Comparison of ENCODE assay signal across 10 cellular contexts in the genomic region with DNA sequence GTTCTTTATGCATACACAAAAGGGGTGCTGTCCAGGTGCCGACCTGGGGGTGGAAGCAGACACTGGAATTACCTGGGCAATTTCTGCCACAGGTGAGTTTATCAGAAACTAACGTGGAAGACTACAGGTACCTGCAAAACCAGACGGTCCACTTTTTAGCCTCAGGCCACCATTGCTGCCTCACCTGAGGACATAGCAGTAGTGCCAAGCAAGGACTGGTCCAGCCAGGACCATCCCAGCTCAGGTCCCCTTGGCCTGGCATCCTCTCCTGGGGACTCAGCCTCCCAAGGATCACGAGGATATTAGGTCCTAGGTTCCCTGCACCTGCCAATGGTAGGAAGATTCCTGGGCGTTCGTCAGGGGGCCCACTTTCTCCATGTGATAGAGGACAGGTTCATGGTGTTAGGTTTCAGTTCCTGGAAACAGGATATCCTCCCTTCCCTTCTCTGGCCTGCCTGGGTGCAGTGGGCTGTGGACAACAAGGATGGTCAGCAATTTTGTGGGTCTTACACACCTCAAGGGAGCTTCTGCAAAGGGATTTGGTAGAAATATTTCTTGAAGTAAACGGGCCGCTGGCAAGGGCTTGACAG.
A peak's percentile ranks its signal among the peaks of the same experiment; 100 is the strongest.
DNase-seq lines count a peak whose midpoint lies in the region; ATAC-seq and TF ChIP-seq lines count a peak whose summit lies in the region.
"Had no signal": no experiment of that assay in that cellular context is flagged by ENCODE, and none has a peak within 500 bp of the region (broad histone marks: within the 10 kb centered on the region; RNA-seq: fewer than 3 reads in every experiment).

No MANE protein-coding gene starts in this region.

- POLR2A ChIA-PET in PC-9 (lab: Charles Lee; ENCODE audit: unreplicated experiment) (no interaction called here), A673 (lab: Charles Lee; ENCODE audit: low non-redundant PET) (no interaction called here)

- peak overlapping the region; percentile 52 for H4K91ac ChIP-seq in mesenchymal stem cell (ENCODE audit: low read length)

- H3K27ac ChIP-seq in BLaER1 (no peak overlapping the region; the same call in 1 of the 2 replicates), PC-9 (no peak overlapping the region), mesenchymal stem cell (ENCODE audit: low read length, poor library complexity, severe bottlenecking) (no peak overlapping the region), A673 (ENCODE audit: low read depth, low read length, poor library complexity, severe bottlenecking) (no peak overlapping the region)

- H3K4ac ChIP-seq in mesenchymal stem cell (ENCODE audit: low read depth in 1 of 2, low read length in 2 of 2): no peak overlapping the region

- peak overlapping the region in 1 of 2 experiments; percentile 23 for H2BK12ac ChIP-seq in mesenchymal stem cell (ENCODE audit: low read length in 2 of 2)

- H3K4me2 ChIP-seq in BLaER1 (peak overlapping the region; percentile 78), PC-9 (peak overlapping the region; percentile 74), mesenchymal stem cell (ENCODE audit: low read length, poor library complexity, severe bottlenecking) (no peak overlapping the region)

- CTCF ChIA-PET in PC-9 (lab: Charles Lee) (no interaction called here), A673 (lab: Charles Lee) (no interaction called here)

- H2BK120ac ChIP-seq in mesenchymal stem cell (ENCODE audit: low read depth, low read length): peak overlapping the region; percentile 0

- no peak overlapping the region for H3K14ac ChIP-seq in mesenchymal stem cell (ENCODE audit: low read length in 2 of 2)

- H2AFZ ChIP-seq in PC-9 (no peak overlapping the region), mesenchymal stem cell (ENCODE audit: low read depth, low read length) (no peak overlapping the region)

- H3K27me3 ChIP-seq in BLaER1 (no peaks in the 10 kb centered on the region), PC-9 (ENCODE audit: insufficient read depth, low read depth) (peaks cover 30% of the 10 kb centered on the region), mesenchymal stem cell (ENCODE audit: control insufficient read depth in 1 of 2, insufficient read depth in 1 of 2, low read length in 2 of 2) (peaks cover 0 to 11% of the 10 kb centered on the region in 2 experiments), A673 (replicated peaks; ENCODE audit: insufficient read depth, low read depth, low read length, poor library complexity) (no peaks in the 10 kb centered on the region)

- H3K36me3 ChIP-seq in BLaER1 (no peaks in the 10 kb centered on the region), PC-9 (ENCODE audit: low read depth) (no peaks in the 10 kb centered on the region), mesenchymal stem cell (ENCODE audit: control insufficient read depth in 1 of 2, insufficient read depth in 2 of 2, low read depth in 1 of 2, low read length in 2 of 2) (no peaks in the 10 kb centered on the region), A673 (ENCODE audit: insufficient read depth, low read length, poor library complexity, severe bottlenecking) (no peaks in the 10 kb centered on the region)

- no peak overlapping the region for H3K4me3 ChIP-seq in BLaER1
- peak overlapping the region; percentile 35; the same call in 1 of the 2 replicates for H3K4me3 ChIP-seq in PC-9
- H3K4me3 ChIP-seq in mesenchymal stem cell (ENCODE audit: insufficient read depth in 1 of 2, low read depth in 1 of 2, low read length in 2 of 2): peak overlapping the region in 1 of 2 experiments; percentile 19
- H3K4me3 ChIP-seq in A673 (ENCODE audit: low read depth, low read length, poor library complexity, severe bottlenecking): no peak overlapping the region

- H3K18ac ChIP-seq in mesenchymal stem cell (ENCODE audit: low read depth in 1 of 2, low read length in 2 of 2): no peak overlapping the region

- no peak overlapping the region for H3K23ac ChIP-seq in mesenchymal stem cell (ENCODE audit: low read length in 2 of 2)

- H3K9me2 ChIP-seq in PC-9 (ENCODE audit: insufficient read depth): no peaks in the 10 kb centered on the region

- intact Hi-C loops in PC-9 (cut with micrococcal nuclease; ENCODE audit: unreplicated experiment): no loop called here
- intact Hi-C loops in A673 (cut with micrococcal nuclease; ENCODE audit: unreplicated experiment): no loop called here

- no peak overlapping the region for H2BK5ac ChIP-seq in mesenchymal stem cell (ENCODE audit: low read depth, low read length, poor library complexity, severe bottlenecking)

- H3K4me1 ChIP-seq in BLaER1 (peaks cover 15% of the 10 kb centered on the region), PC-9 (replicated peaks; ENCODE audit: insufficient read depth) (peaks cover 17% of the 10 kb centered on the region), mesenchymal stem cell (ENCODE audit: control insufficient read depth, insufficient read depth, low read depth, low read length) (peaks cover 5% of the 10 kb centered on the region), A673 (ENCODE audit: insufficient read depth, low read length, poor library complexity, severe bottlenecking) (peaks cover 4% of the 10 kb centered on the region)

- H2AK5ac ChIP-seq in mesenchymal stem cell (ENCODE audit: low read length, severe bottlenecking): no peak overlapping the region

- DNase-seq in PC-9 (peak; percentile 61 to 67), mesenchymal stem cell (peak; percentile 13), A673 (ENCODE audit: low spot score) (no peak)
- DNase-seq: DND-41, naive B cell had no signal

- no peaks in the 10 kb centered on the region for H3K79me2 ChIP-seq in PC-9 (ENCODE audit: low read depth)

- H3F3A ChIP-seq in PC-9 (ENCODE audit: insufficient read depth, low read depth): no peaks in the 10 kb centered on the region

- WGBS in mesenchymal stem cell: 57% methylated on average over 8 of the region's 8 CpGs

- no peak overlapping the region for H2BK15ac ChIP-seq in mesenchymal stem cell (ENCODE audit: low read depth, poor library complexity, severe bottlenecking)

- BruUV-seq in PC-9 (replicated peaks; lab: Mats Ljungman, UMichigan) (no TSS peak), A673 (replicated peaks; lab: Mats Ljungman, UMichigan) (no TSS peak)

- ATAC-seq in GM19395 (IDR thresholded peaks at IDR 0.05; ENCODE audit: unreplicated experiment): peak; percentile 22
- no peak for ATAC-seq in GM21360 (IDR thresholded peaks at IDR 0.05; ENCODE audit: unreplicated experiment)
- no peak for ATAC-seq in GM18517 (IDR thresholded peaks at IDR 0.05; ENCODE audit: unreplicated experiment)
- ATAC-seq in GM19397 (IDR thresholded peaks at IDR 0.05; ENCODE audit: unreplicated experiment): no peak

- H3K79me1 ChIP-seq in mesenchymal stem cell (replicated peaks; ENCODE audit: low read length, poor library complexity, severe bottlenecking): no peaks in the 10 kb centered on the region

- no peaks in the 10 kb centered on the region for H4K20me1 ChIP-seq in BLaER1
- no peaks in the 10 kb centered on the region for H4K20me1 ChIP-seq in PC-9 (ENCODE audit: insufficient read depth)

- H3K9me3 ChIP-seq in BLaER1 (no peaks in the 10 kb centered on the region), PC-9 (ENCODE audit: insufficient read depth, low read depth) (no peaks in the 10 kb centered on the region), mesenchymal stem cell (ENCODE audit: control insufficient read depth, low read length) (no peaks in the 10 kb centered on the region), A673 (ENCODE audit: low read depth, low read length, poor library complexity, severe bottlenecking) (no peaks in the 10 kb centered on the region)

- H3K9ac ChIP-seq in BLaER1: peak overlapping the region; percentile 22; the same call in 1 of the 2 replicates
- H3K9ac ChIP-seq in mesenchymal stem cell (ENCODE audit: low read length): no peak overlapping the region

- TF ChIP-seq CTCF in PC-9 (conservative IDR thresholded peaks at IDR 0.05) (no peak), A673 (conservative IDR thresholded peaks at IDR 0.05; ENCODE audit: low read depth, low read length) (no peak)

- no peak overlapping the region for H4K8ac ChIP-seq in mesenchymal stem cell (ENCODE audit: low read length)
